ENCODE assay signal across 8 cellular contexts in genomic region chr9:89311346-89312153, GRCh38. TPM values are rescaled to one million over a fixed set of nuclear protein-coding genes. Genes with fewer than 3 reads are reported as not detected.
DNase-seq lines count a peak whose midpoint lies in the region; ATAC-seq and TF ChIP-seq lines count a peak whose summit lies in the region.

No MANE protein-coding gene starts in this region.

- no peak for TF ChIP-seq POLR2A in testis (IDR thresholded peaks at IDR 0.05)

- H3K4me1 ChIP-seq in testis: no peaks in the 10 kb centered on the region

- H3K27ac ChIP-seq in brain microvascular endothelial cell (peak overlapping the region; percentile 39), testis (peak overlapping the region; percentile 92 to 93)

- CTCF ChIA-PET in activated CD4-positive, alpha-beta T cell treated with anti-CD3 and anti-CD28 coated beads, Interleukin-2, amount 10 ng/mL, durations not matched to agents 7 days and 5 days (lab: Charles Lee): no interaction called here

- H3K4me3 Mint-ChIP-seq in activated CD4-positive, alpha-beta T cell treated with anti-CD3 and anti-CD28 coated beads, Interleukin-2, amount 10 ng/mL, durations not matched to agents 7 days and 5 days: peak overlapping the region; percentile 94

- POLR2A ChIA-PET in activated CD4-positive, alpha-beta T cell treated with anti-CD3 and anti-CD28 coated beads, Interleukin-2, amount 10 ng/mL, durations not matched to agents 7 days and 5 days (lab: Charles Lee): no interaction called here

- peaks cover 48% of the 10 kb centered on the region for H3K4me1 Mint-ChIP-seq in activated CD4-positive, alpha-beta T cell treated with anti-CD3 and anti-CD28 coated beads, Interleukin-2, amount 10 ng/mL, durations not matched to agents 7 days and 5 days

- H3K9me3 ChIP-seq in testis: no peaks in the 10 kb centered on the region

- H3K27me3 Mint-ChIP-seq in activated CD4-positive, alpha-beta T cell treated with anti-CD3 and anti-CD28 coated beads, Interleukin-2, amount 10 ng/mL, durations not matched to agents 7 days and 5 days: no peaks in the 10 kb centered on the region

- H3K36me3 ChIP-seq in brain microvascular endothelial cell (replicated peaks) (peaks cover 4% of the 10 kb centered on the region), testis (ENCODE audit: low read depth, missing control alignments) (no peaks in the 10 kb centered on the region)

- intact Hi-C loops in testis (cut with DNase I; ENCODE audit: low total_unique reads): no loop called here

- H3K9me3 Mint-ChIP-seq in activated CD4-positive, alpha-beta T cell treated with anti-CD3 and anti-CD28 coated beads, Interleukin-2, amount 10 ng/mL, durations not matched to agents 7 days and 5 days: no peaks in the 10 kb centered on the region

- in situ Hi-C loops in brain microvascular endothelial cell (cut with HindIII; ENCODE audit: low pct_ligation_motif_present, low sequenced_read_pairs): no loop called here

- H3K27me3 ChIP-seq in brain microvascular endothelial cell (replicated peaks): no peaks in the 10 kb centered on the region
- H3K27me3 ChIP-seq in testis: no peaks in the 10 kb centered on the region

- peaks cover 55% of the 10 kb centered on the region for H3K36me3 Mint-ChIP-seq in activated CD4-positive, alpha-beta T cell treated with anti-CD3 and anti-CD28 coated beads, Interleukin-2, amount 10 ng/mL, durations not matched to agents 7 days and 5 days (ENCODE audit: low read depth)

- H3K27ac Mint-ChIP-seq in activated CD4-positive, alpha-beta T cell treated with anti-CD3 and anti-CD28 coated beads, Interleukin-2, amount 10 ng/mL, durations not matched to agents 7 days and 5 days: peak overlapping the region; percentile 99

- peak overlapping the region; percentile 84 for H3K4me3 ChIP-seq in LNCaP clone FGC (ENCODE audit: low read depth, low read length)
- peak overlapping the region; percentile 87 for H3K4me3 ChIP-seq in brain microvascular endothelial cell (ENCODE audit: low read depth, low read length)
- H3K4me3 ChIP-seq in testis: peak overlapping the region; percentile 70 to 99

- DNase-seq in activated CD4-positive, alpha-beta T cell treated with anti-CD3 and anti-CD28 coated beads, Interleukin-2, amount 10 ng/mL, durations not matched to agents 7 days and 5 days: peak; percentile 20
- DNase-seq in activated CD4-positive, alpha-beta T cell treated with anti-CD3 and anti-CD28 coated beads, Interleukin-2, amount 50 U/mL, for 1 hour: no peak
- DNase-seq in LNCaP clone FGC (ENCODE audit: low read depth) (no peak), brain microvascular endothelial cell (no peak), left lobe of liver (ENCODE audit: low spot score) (no peak), testis (peak; percentile 31), NCI-H774 (lab: John Stamatoyannopoulos, UW) (no peak)

- TF ChIP-seq CTCF in LNCaP clone FGC (IDR thresholded peaks at IDR 0.05; ENCODE audit: control insufficient read depth, extremely low read depth, insufficient read depth) (no peak), brain microvascular endothelial cell (IDR thresholded peaks at IDR 0.05; ENCODE audit: low read depth, low read length, missing control alignments) (no peak), testis (IDR thresholded peaks at IDR 0.05) (no peak)

- peak; percentile 3 for ATAC-seq in left lobe of liver
- ATAC-seq in GM19324 (IDR thresholded peaks at IDR 0.05; ENCODE audit: low FRiP score, unreplicated experiment): no peak

- WGBS in testis, 2 donors: 0% methylated on average over 14 to 39 of the region's 51 CpGs

RNA-seq across cellular contexts. Expression of gene CKS2, which starts 0.6 kb away (rescaled TPM):
- 100 to 1,000 TPM; 170 to 206 TPM for total RNA-seq in activated CD4-positive, alpha-beta T cell treated with anti-CD3 and anti-CD28 coated beads, Interleukin-2, amount 10 ng/mL, durations not matched to agents 7 days and 5 days
- total RNA-seq in left lobe of liver (4.4 TPM), testis (100 to 1,000 TPM; 200 to 222 TPM)
- polyA plus RNA-seq in testis (ENCODE audit: insufficient read depth, low read depth, low replicate concordance): 415 TPM

RNA-seq across cellular contexts. Expression of gene SECISBP2, which starts 6.8 kb away (rescaled TPM):
- total RNA-seq in activated CD4-positive, alpha-beta T cell treated with anti-CD3 and anti-CD28 coated beads, Interleukin-2, amount 10 ng/mL, durations not matched to agents 7 days and 5 days: 10 to 100 TPM; 43.4 to 46.0 TPM
- total RNA-seq in left lobe of liver (19.1 TPM), testis (100 to 1,000 TPM; 127 to 176 TPM)
- polyA plus RNA-seq in testis (ENCODE audit: insufficient read depth, low read depth, low replicate concordance): 145 TPM

Comparison
In these comparisons a context has a peak if more than half of its experiments do, and no peak if none do; other contexts are left out.
1. DNase-seq: peak in activated CD4-positive, alpha-beta T cell treated with anti-CD3 and anti-CD28 coated beads, Interleukin-2, amount 10 ng/mL, durations not matched to agents 7 days and 5 days (single experiment) and testis (single experiment); none in activated CD4-positive, alpha-beta T cell treated with anti-CD3 and anti-CD28 coated beads, Interleukin-2, amount 50 U/mL, for 1 hour (single experiment), LNCaP clone FGC (single experiment), brain microvascular endothelial cell (single experiment), left lobe of liver (single experiment) and NCI-H774 (single experiment).
2. RNA of gene CKS2, which starts 0.6 kb away (total RNA-seq): 200 to 222 TPM in testis and 170 to 206 TPM in activated CD4-positive, alpha-beta T cell treated with anti-CD3 and anti-CD28 coated beads, Interleukin-2, amount 10 ng/mL, durations not matched to agents 7 days and 5 days; 4.4 TPM in left lobe of liver (single experiment); every median in the first group is over 10 times any median in the second.
3. Peak in every context shown above with its lines, with median percentiles within 50 percentile points of each other: H3K4me3 ChIP-seq.